In the genomic region with DNA sequence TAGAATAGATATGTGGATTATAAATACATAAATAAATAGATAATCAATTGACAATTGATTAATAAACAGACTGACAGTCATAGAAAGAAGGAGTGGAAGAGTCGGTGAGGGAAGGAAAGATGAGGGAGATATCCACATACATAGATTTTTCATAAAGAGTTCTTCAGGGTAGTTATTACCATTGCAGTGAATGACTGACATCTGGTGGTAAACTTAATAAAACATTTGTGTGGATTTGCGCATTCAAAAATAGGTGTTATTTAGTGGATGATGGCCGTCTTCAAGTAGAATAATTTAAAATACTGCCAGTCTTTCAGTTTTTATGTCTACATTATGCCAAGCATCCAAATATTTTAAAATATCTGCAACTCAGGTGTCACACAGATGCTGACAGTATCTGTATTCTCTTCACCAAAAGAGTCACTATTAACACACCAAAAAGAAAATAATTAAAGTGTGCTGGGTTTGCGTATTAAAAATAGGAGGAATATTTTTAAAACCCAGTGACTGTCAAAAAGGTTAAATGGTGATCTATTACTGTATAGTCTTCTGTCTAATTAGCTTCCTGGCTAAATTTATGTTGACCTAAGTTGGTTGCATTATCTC, we compare ENCODE assay signal across 9 cellular contexts.
DNase-seq lines count a peak whose midpoint lies in the region; ATAC-seq, FAIRE-seq and TF ChIP-seq lines count a peak whose summit lies in the region.
"Had no signal": no experiment of that assay in that cellular context is flagged by ENCODE, and none has a peak within 500 bp of the region (broad histone marks: within the 10 kb centered on the region; RNA-seq: fewer than 3 reads in every experiment).

No MANE protein-coding gene starts in this region.

- no peaks in the 10 kb centered on the region for H4K20me1 ChIP-seq in OCI-LY7 (ENCODE audit: insufficient read depth, low read length)
- H4K20me1 ChIP-seq in fibroblast of lung (ENCODE audit: control insufficient read depth, extremely low read depth, insufficient read depth, low read length): no peaks in the 10 kb centered on the region

- H3K9me2 ChIP-seq in OCI-LY7 (ENCODE audit: insufficient read depth, low read length): no peaks in the 10 kb centered on the region

- H3K36me3 ChIP-seq in CD8-positive, alpha-beta T cell (ENCODE audit: insufficient read depth, low read length): no peaks in the 10 kb centered on the region
- H3K36me3 ChIP-seq in OCI-LY7 (ENCODE audit: insufficient read depth, low read length) (no peaks in the 10 kb centered on the region), fibroblast of lung (ENCODE audit: control insufficient read depth, insufficient read depth, low read length) (no peaks in the 10 kb centered on the region), small intestine (ENCODE audit: control insufficient read depth in 2 of 2, insufficient read depth in 2 of 2, low read length in 2 of 2) (no peaks in the 10 kb centered on the region)

- H3K36me3 Mint-ChIP-seq in CD8-positive, alpha-beta T cell: no peaks in the 10 kb centered on the region
- H3K36me3 Mint-ChIP-seq in stimulated activated memory B cell treated with anti-CD40 and anti-IgM and Interleukin-4, amounts not matched to agents 10 μg/mL and 1 μg/mL and 100 μg/mL, for 72 hours: no peaks in the 10 kb centered on the region
- H3K36me3 Mint-ChIP-seq in activated CD4-positive, alpha-beta T cell treated with anti-CD3 and anti-CD28 coated beads, Interleukin-2, amount 10 ng/mL, durations not matched to agents 24 days and 14 days (ENCODE audit: low read depth): no peaks in the 10 kb centered on the region

- FAIRE-seq in small intestine (lab: Jason Lieb, UNC): no peak

- H3K9me3 ChIP-seq in CD8-positive, alpha-beta T cell (ENCODE audit: low read length): no peaks in the 10 kb centered on the region
- H3K9me3 ChIP-seq in OCI-LY7 (ENCODE audit: low read length): no peaks in the 10 kb centered on the region
- H3K9me3 ChIP-seq in fibroblast of lung (ENCODE audit: control insufficient read depth, insufficient read depth, low read depth, low read length): no peaks in the 10 kb centered on the region
- H3K9me3 ChIP-seq in small intestine (ENCODE audit: control insufficient read depth, low read depth): no peaks in the 10 kb centered on the region

- H3K4me3 ChIP-seq in CD8-positive, alpha-beta T cell (ENCODE audit: low read depth, low read length): no peak overlapping the region
- H3K4me3 ChIP-seq in OCI-LY7 (ENCODE audit: low read depth, low read length, poor library complexity, severe bottlenecking) (no peak overlapping the region), fibroblast of lung (replicated peaks in 1 of 4; ENCODE audit: control extremely low read depth in 1 of 4, insufficient read depth in 1 of 4, low read depth in 3 of 4, low read length in 4 of 4) (no peak overlapping the region), small intestine (ENCODE audit: low read depth in 1 of 2, low read length in 2 of 2) (no peak overlapping the region)

- H3K4me1 Mint-ChIP-seq in CD8-positive, alpha-beta T cell (ENCODE audit: low read depth): no peaks in the 10 kb centered on the region
- no peaks in the 10 kb centered on the region for H3K4me1 Mint-ChIP-seq in stimulated activated memory B cell treated with anti-CD40 and anti-IgM and Interleukin-4, amounts not matched to agents 10 μg/mL and 1 μg/mL and 100 μg/mL, for 72 hours
- H3K4me1 Mint-ChIP-seq in activated CD4-positive, alpha-beta T cell treated with anti-CD3 and anti-CD28 coated beads, Interleukin-2, amount 10 ng/mL, durations not matched to agents 24 days and 14 days: no peaks in the 10 kb centered on the region

- H3K9ac ChIP-seq in fibroblast of lung (ENCODE audit: insufficient read depth, low read length): no peak overlapping the region

- no peaks in the 10 kb centered on the region for H3K27me3 ChIP-seq in CD8-positive, alpha-beta T cell (ENCODE audit: insufficient read depth, low read length)
- H3K27me3 ChIP-seq in fibroblast of lung (ENCODE audit: control insufficient read depth, insufficient read depth, low read length) (no peaks in the 10 kb centered on the region), small intestine (ENCODE audit: control insufficient read depth in 2 of 2, insufficient read depth in 2 of 2, low read length in 2 of 2) (no peaks in the 10 kb centered on the region)

- ATAC-seq in CD8-positive, alpha-beta T cell: no peak
- ATAC-seq in stimulated activated memory B cell treated with anti-CD40 and anti-IgM and Interleukin-4, amounts not matched to agents 10 μg/mL and 1 μg/mL and 100 μg/mL, for 72 hours: no peak
- no peak for ATAC-seq in GM21737 (IDR thresholded peaks at IDR 0.05; ENCODE audit: unreplicated experiment)

- H3K4me3 Mint-ChIP-seq in CD8-positive, alpha-beta T cell: no peak overlapping the region
- H3K4me3 Mint-ChIP-seq in stimulated activated memory B cell treated with anti-CD40 and anti-IgM and Interleukin-4, amounts not matched to agents 10 μg/mL and 1 μg/mL and 100 μg/mL, for 72 hours: no peak overlapping the region
- no peak overlapping the region for H3K4me3 Mint-ChIP-seq in activated CD4-positive, alpha-beta T cell treated with anti-CD3 and anti-CD28 coated beads, Interleukin-2, amount 10 ng/mL, durations not matched to agents 24 days and 14 days

- POLR2A ChIA-PET in CD8-positive, alpha-beta T cell (lab: Charles Lee): interaction anchor here (0.7 kb wide), 1 partner anchor 33 kb away, joined by 3 read pairs; no protein-coding TSS in a partner anchor
- POLR2A ChIA-PET in OCI-LY7 (lab: Charles Lee): interaction anchor here (0.6 kb wide), 1 partner anchor 56 kb away, joined by 3 read pairs; no protein-coding TSS in a partner anchor

- H3K79me2 ChIP-seq in OCI-LY7 (ENCODE audit: insufficient read depth, low read depth, low read length): no peaks in the 10 kb centered on the region
- H3K79me2 ChIP-seq in fibroblast of lung (ENCODE audit: control insufficient read depth, insufficient read depth, low read length): no peaks in the 10 kb centered on the region

- no peak for DNase-seq in CD8-positive, alpha-beta T cell
- peak; percentile 73 for DNase-seq in HT-29 (ENCODE audit: low spot score)
- peak; percentile 15 for DNase-seq in OCI-LY7 (ENCODE audit: low spot score)
- peak; percentile 31 to 81 for DNase-seq in fibroblast of lung (ENCODE audit: low read depth in 2 of 2)
- DNase-seq in small intestine: peak; percentile 42
- DNase-seq in activated CD4-positive, alpha-beta T cell treated with anti-CD3 and anti-CD28 coated beads, Interleukin-2, amount 10 ng/mL, durations not matched to agents 24 days and 14 days: no peak

- H3K27ac ChIP-seq in CD8-positive, alpha-beta T cell (ENCODE audit: low read depth, low read length): no peak overlapping the region
- H3K27ac ChIP-seq in OCI-LY7 (ENCODE audit: low read depth, low read length, poor library complexity, severe bottlenecking) (no peak overlapping the region), fibroblast of lung (ENCODE audit: insufficient read depth, low read length) (no peak overlapping the region), small intestine (ENCODE audit: low read depth in 1 of 2, low read length in 1 of 2) (no peak overlapping the region)
- H3K27ac ChIP-seq: HL-60 had no signal

- no peak overlapping the region for H3K27ac Mint-ChIP-seq in CD8-positive, alpha-beta T cell
- no peak overlapping the region for H3K27ac Mint-ChIP-seq in stimulated activated memory B cell treated with anti-CD40 and anti-IgM and Interleukin-4, amounts not matched to agents 10 μg/mL and 1 μg/mL and 100 μg/mL, for 72 hours
- no peak overlapping the region for H3K27ac Mint-ChIP-seq in activated CD4-positive, alpha-beta T cell treated with anti-CD3 and anti-CD28 coated beads, Interleukin-2, amount 10 ng/mL, durations not matched to agents 24 days and 14 days

- H3K9me3 Mint-ChIP-seq in CD8-positive, alpha-beta T cell: no peaks in the 10 kb centered on the region
- H3K9me3 Mint-ChIP-seq in stimulated activated memory B cell treated with anti-CD40 and anti-IgM and Interleukin-4, amounts not matched to agents 10 μg/mL and 1 μg/mL and 100 μg/mL, for 72 hours: no peaks in the 10 kb centered on the region
- no peaks in the 10 kb centered on the region for H3K9me3 Mint-ChIP-seq in activated CD4-positive, alpha-beta T cell treated with anti-CD3 and anti-CD28 coated beads, Interleukin-2, amount 10 ng/mL, durations not matched to agents 24 days and 14 days

- intact Hi-C loops in CD8-positive, alpha-beta T cell (cut with DNase I, micrococcal nuclease): loop anchor here (1.0 to 5.0 kb wide), 7 partner anchors 96 to 504 kb away; no protein-coding TSS in a partner anchor
- intact Hi-C loops in OCI-LY7 (cut with micrococcal nuclease; ENCODE audit: unreplicated experiment): loop anchor here (5.0 kb wide), 1 partner anchor 259 kb away; no protein-coding TSS in a partner anchor
- intact Hi-C loops in activated CD4-positive, alpha-beta T cell treated with anti-CD3 and anti-CD28 coated beads, Interleukin-2, amount 10 ng/mL, durations not matched to agents 24 days and 14 days (cut with micrococcal nuclease): loop anchor here (1.0 to 5.0 kb wide), 3 partner anchors 259 to 457 kb away; no protein-coding TSS in a partner anchor

- H3K4me2 ChIP-seq in OCI-LY7 (ENCODE audit: low read length) (no peak overlapping the region), fibroblast of lung (ENCODE audit: extremely low read depth, insufficient read depth, low read length) (no peak overlapping the region)

- no peaks in the 10 kb centered on the region for H3K4me1 ChIP-seq in CD8-positive, alpha-beta T cell (ENCODE audit: insufficient read depth, low read length)
- H3K4me1 ChIP-seq in OCI-LY7 (ENCODE audit: insufficient read depth, low read length, poor library complexity, severe bottlenecking) (no peaks in the 10 kb centered on the region), fibroblast of lung (ENCODE audit: control insufficient read depth, extremely low read depth, insufficient read depth, low read length) (no peaks in the 10 kb centered on the region), small intestine (ENCODE audit: control insufficient read depth in 2 of 2, insufficient read depth in 1 of 2, low read depth in 1 of 2, low read length in 1 of 2) (no peaks in the 10 kb centered on the region)

- peaks cover 2% of the 10 kb centered on the region for H3K27me3 Mint-ChIP-seq in CD8-positive, alpha-beta T cell (ENCODE audit: low read depth)
- H3K27me3 Mint-ChIP-seq in stimulated activated memory B cell treated with anti-CD40 and anti-IgM and Interleukin-4, amounts not matched to agents 10 μg/mL and 1 μg/mL and 100 μg/mL, for 72 hours: no peaks in the 10 kb centered on the region
- H3K27me3 Mint-ChIP-seq in activated CD4-positive, alpha-beta T cell treated with anti-CD3 and anti-CD28 coated beads, Interleukin-2, amount 10 ng/mL, durations not matched to agents 24 days and 14 days: peaks cover 25% of the 10 kb centered on the region

- H2AFZ ChIP-seq in OCI-LY7 (ENCODE audit: low read length) (no peak overlapping the region), fibroblast of lung (ENCODE audit: low read length) (no peak overlapping the region)

- 28 to 37% (median 34%) methylated on average over 4 of the region's 4 CpGs for WGBS in small intestine, 3 donors

- CTCF ChIA-PET in CD8-positive, alpha-beta T cell (lab: Charles Lee): no interaction called here
- CTCF ChIA-PET in OCI-LY7 (lab: Charles Lee; ENCODE audit: unreplicated experiment): no interaction called here

- BruUV-seq in OCI-LY7 (replicated peaks; lab: Mats Ljungman, UMichigan): no TSS peak

- peak; percentile 49 for TF ChIP-seq CTCF in CD8-positive, alpha-beta T cell (IDR thresholded peaks at IDR 0.05)
- TF ChIP-seq CTCF in OCI-LY7 (conservative IDR thresholded peaks at IDR 0.05; ENCODE audit: low read length) (peak; percentile 55), fibroblast of lung (conservative IDR thresholded peaks at IDR 0.05 in 1 of 2, IDR thresholded peaks at IDR 0.05 in 1 of 2; ENCODE audit: low read depth in 1 of 2, low read length in 2 of 2) (peak in 1 of 2 donors; percentile 41)

Comparison
In these comparisons a context has a peak if more than half of its experiments do, and no peak if none do; other contexts are left out.
1. DNase-seq: peak in HT-29 (single experiment), OCI-LY7 (single experiment), fibroblast of lung (2 of 2) and small intestine (single experiment); none in CD8-positive, alpha-beta T cell (0 of 7) and activated CD4-positive, alpha-beta T cell treated with anti-CD3 and anti-CD28 coated beads, Interleukin-2, amount 10 ng/mL, durations not matched to agents 24 days and 14 days (single experiment).